18 cellular contexts compared by ENCODE assay signal in the genomic region with DNA sequence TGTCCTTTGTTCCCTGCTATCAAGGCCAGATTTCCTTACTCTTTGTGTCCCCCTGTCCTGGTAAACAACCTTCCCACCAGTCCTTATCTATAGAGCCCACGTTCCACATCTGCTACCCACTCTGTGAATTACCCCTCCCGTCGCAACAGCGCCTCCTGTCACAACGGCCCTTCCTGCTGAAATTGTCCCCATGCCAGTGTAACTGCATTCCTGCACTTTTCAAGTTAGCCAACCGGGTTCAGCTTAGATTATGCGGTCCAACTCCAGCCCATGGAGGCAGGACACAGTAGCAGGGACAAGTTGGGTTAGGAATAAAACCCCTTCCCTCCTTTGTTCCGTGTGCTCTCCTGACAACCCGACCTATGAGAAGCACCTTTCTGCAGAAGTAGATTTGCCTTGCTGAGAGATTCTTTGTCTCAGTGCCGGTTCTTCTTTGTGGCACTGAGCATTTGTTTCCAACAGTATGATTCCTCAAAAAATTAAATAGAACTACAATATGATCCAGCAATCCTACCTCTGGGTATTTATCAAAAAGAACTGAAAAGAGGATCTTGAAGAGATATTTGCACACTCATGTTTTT.
A peak's percentile ranks its signal among the peaks of the same experiment; 100 is the strongest.
DNase-seq lines count a peak whose midpoint lies in the region; ATAC-seq, FAIRE-seq and TF ChIP-seq lines count a peak whose summit lies in the region.
"Had no signal": no experiment of that assay in that cellular context is flagged by ENCODE, and none has a peak within 500 bp of the region (broad histone marks: within the 10 kb centered on the region; RNA-seq: fewer than 3 reads in every experiment).

No MANE protein-coding gene starts in this region.

- no peak overlapping the region for H4K5ac ChIP-seq in H9 (ENCODE audit: insufficient read length, low read depth, low read length)

- H3K4me1 Mint-ChIP-seq in H9 (no peaks in the 10 kb centered on the region), neural progenitor cell (no peaks in the 10 kb centered on the region)
- no peaks in the 10 kb centered on the region for H3K4me1 Mint-ChIP-seq in T-helper 2 cell treated with Interferon-gamma antibody and Interleukin-4, amounts not matched to agents 5 μg/mL and 100 μg/mL, for 36 hours (ENCODE audit: low read depth)
- H3K4me1 Mint-ChIP-seq: CD4-positive, CD25-positive, alpha-beta regulatory T cell had no signal

- no peak overlapping the region for H4K8ac ChIP-seq in H9 (replicated peaks; ENCODE audit: insufficient read length, low read depth, low read length)

- H3K23me2 ChIP-seq in H9 (ENCODE audit: insufficient read length, low read depth, low read length, poor library complexity, severe bottlenecking), result no peaks in the 10 kb centered on the region

- H3K27ac ChIP-seq in H9 (ENCODE audit: insufficient read length, low read depth, low read length), result no peak overlapping the region
- H3K27ac ChIP-seq in K562 (ENCODE audit: extremely low read depth, low read depth, low read length), result no peak overlapping the region
- H3K27ac ChIP-seq in hepatocyte, result no peak overlapping the region
- H3K27ac ChIP-seq in neural progenitor cell, result no peak overlapping the region
- no peak overlapping the region for H3K27ac ChIP-seq in upper lobe of left lung
- H3K27ac ChIP-seq: GM23248 had no signal

- no peak for TF ChIP-seq CTCF in H9 (conservative IDR thresholded peaks at IDR 0.05)
- no peak for TF ChIP-seq CTCF in K562 (IDR thresholded peaks at IDR 0.05 in 2 of 3, conservative IDR thresholded peaks at IDR 0.05 in 1 of 3; ENCODE audit: insufficient read depth in 2 of 3, low read depth in 1 of 3, low read length in 3 of 3)
- TF ChIP-seq CTCF in hepatocyte (IDR thresholded peaks at IDR 0.05; ENCODE audit: poor library complexity), result no peak
- peak; percentile 16 for TF ChIP-seq CTCF in neural progenitor cell (IDR thresholded peaks at IDR 0.05)
- TF ChIP-seq CTCF in upper lobe of left lung (IDR thresholded peaks at IDR 0.05), result no peak

- H3K23ac ChIP-seq in H9 (ENCODE audit: insufficient read length, low read depth, low read length), result no peak overlapping the region

- BruUV-seq in K562 (replicated peaks; lab: Mats Ljungman, UMichigan), result no TSS peak

- no CpG with 5 or more reads among the region's 10 CpGs for WGBS in H9 (ENCODE audit: extremely low coverage, insufficient read length, low lambda C conversion rate)
- 0% methylated on average over 9 of the region's 10 CpGs for WGBS in K562 (ENCODE audit: insufficient coverage, low coverage, missing lambda C conversion rate)
- WGBS in hepatocyte (ENCODE audit: low lambda C conversion rate, missing lambda C conversion rate), result 51% methylated on average over 10 of the region's 10 CpGs
- 93 to 94% methylated on average over 10 of the region's 10 CpGs for WGBS in upper lobe of left lung, 2 donors

- H3K4me1 ChIP-seq in H9 (ENCODE audit: insufficient read depth, low read length) (no peaks in the 10 kb centered on the region), K562 (replicated peaks in 1 of 2; ENCODE audit: control insufficient read depth in 2 of 2, insufficient read depth in 2 of 2, low read length in 2 of 2) (no peaks in the 10 kb centered on the region), hepatocyte (ENCODE audit: insufficient read depth) (no peaks in the 10 kb centered on the region), neural progenitor cell (no peaks in the 10 kb centered on the region), upper lobe of left lung (no peaks in the 10 kb centered on the region)
- H3K4me1 ChIP-seq: Caco-2 had no signal

- no peak overlapping the region for H2BK12ac ChIP-seq in H9 (ENCODE audit: insufficient read length, low read depth, low read length)

- H3K9me3 ChIP-seq in H9 (ENCODE audit: control insufficient read depth, low read depth, low read length) (peaks cover 5% of the 10 kb centered on the region), K562 (replicated peaks; ENCODE audit: control insufficient read depth, insufficient read depth, low read depth, low read length) (no peaks in the 10 kb centered on the region), hepatocyte (ENCODE audit: low read depth) (no peaks in the 10 kb centered on the region), neural progenitor cell (ENCODE audit: low read depth) (no peaks in the 10 kb centered on the region), upper lobe of left lung (peaks cover 3 to 12% (median 8%) of the 10 kb centered on the region in 4 donors)
- H3K9me3 ChIP-seq: Caco-2 had no signal

- no peak overlapping the region for H3K18ac ChIP-seq in H9 (ENCODE audit: insufficient read length, low read depth, low read length)

- H3K9me3 Mint-ChIP-seq in H9, result peaks cover 19 to 20% of the 10 kb centered on the region in 2 experiments
- peaks cover 6% of the 10 kb centered on the region for H3K9me3 Mint-ChIP-seq in neural progenitor cell
- peaks cover 16% of the 10 kb centered on the region for H3K9me3 Mint-ChIP-seq in T-helper 2 cell treated with Interferon-gamma antibody and Interleukin-4, amounts not matched to agents 5 μg/mL and 100 μg/mL, for 36 hours

- H3K4me2 ChIP-seq in H9 (ENCODE audit: insufficient read depth, insufficient read length, low read length) (no peak overlapping the region), K562 (ENCODE audit: insufficient read depth, low read length) (no peak overlapping the region), hepatocyte (no peak overlapping the region), neural progenitor cell (no peak overlapping the region)

- in situ Hi-C loops in K562 (cut with MboI), result no loop called here

- H2AFZ ChIP-seq in H9 (ENCODE audit: low read length), result no peak overlapping the region
- H2AFZ ChIP-seq in K562 (ENCODE audit: low read depth, low read length), result no peak overlapping the region
- H2AFZ ChIP-seq in hepatocyte, result no peak overlapping the region
- peak overlapping the region; percentile 83 for H2AFZ ChIP-seq in neural progenitor cell (replicated peaks)
- H2AFZ ChIP-seq: GM23248 had no signal

- no peak overlapping the region for H3K4ac ChIP-seq in H9 (ENCODE audit: low read depth, low read length)

- no peak for TF ChIP-seq POLR2A in K562 (conservative IDR thresholded peaks at IDR 0.05)
- TF ChIP-seq POLR2A in upper lobe of left lung (IDR thresholded peaks at IDR 0.05), result no peak
- TF ChIP-seq POLR2A in H54 (IDR thresholded peaks at IDR 0.05; ENCODE audit: low read depth, low read length), result no peak

- no peaks in the 10 kb centered on the region for H3F3A ChIP-seq in neural progenitor cell (ENCODE audit: low read depth)

- peaks cover 6 to 11% (median 11%) of the 10 kb centered on the region in 3 experiments for H3K36me3 Mint-ChIP-seq in H9 (ENCODE audit: insufficient read depth in 1 of 3, low read depth in 3 of 3)
- no peaks in the 10 kb centered on the region for H3K36me3 Mint-ChIP-seq in neural progenitor cell
- no peaks in the 10 kb centered on the region for H3K36me3 Mint-ChIP-seq in T-helper 2 cell treated with Interferon-gamma antibody and Interleukin-4, amounts not matched to agents 5 μg/mL and 100 μg/mL, for 36 hours (ENCODE audit: low read depth)
- H3K36me3 Mint-ChIP-seq: CD4-positive, CD25-positive, alpha-beta regulatory T cell; CD8-positive, alpha-beta T cell had no signal

- H3K79me1 ChIP-seq in H9 (ENCODE audit: insufficient read depth, low read depth, low read length, poor library complexity, severe bottlenecking), result no peaks in the 10 kb centered on the region

- H3K27me3 Mint-ChIP-seq in H9 (ENCODE audit: low read depth) (no peaks in the 10 kb centered on the region), neural progenitor cell (ENCODE audit: insufficient read depth, low read depth) (peaks cover 2% of the 10 kb centered on the region)
- no peaks in the 10 kb centered on the region for H3K27me3 Mint-ChIP-seq in T-helper 2 cell treated with Interferon-gamma antibody and Interleukin-4, amounts not matched to agents 5 μg/mL and 100 μg/mL, for 36 hours (ENCODE audit: low read depth)
- H3K27me3 Mint-ChIP-seq: CD4-positive, CD25-positive, alpha-beta regulatory T cell had no signal

- FAIRE-seq in K562 (lab: Jason Lieb, UNC) (no peak), H54 (lab: Jason Lieb, UNC) (no peak)
- FAIRE-seq: G401.6, GM12892 had no signal

- CTCF ChIA-PET in K562 (lab: Yijun Ruan, JAX; ENCODE audit: low intra/inter-chr PET ratio), result no interaction called here

- H3K4me3 ChIP-seq in K562, result no peak overlapping the region
- H3K4me3 ChIP-seq in hepatocyte, result no peak overlapping the region
- H3K4me3 ChIP-seq in neural progenitor cell, result no peak overlapping the region
- no peak overlapping the region for H3K4me3 ChIP-seq in upper lobe of left lung
- H3K4me3 ChIP-seq: GM23248 had no signal

- DNase-seq in H9 (peak; percentile 49), K562 (ENCODE audit: extremely low read depth in 1 of 4, low spot score in 3 of 4) (no peak), hepatocyte (ENCODE audit: low spot score) (peak; percentile 19), neural progenitor cell (ENCODE audit: low spot score) (no peak), upper lobe of left lung (no peak), hypothalamus (lab: John Stamatoyannopoulos, UW) (no peak), H54 (ENCODE audit: insufficient read length, low spot score) (no peak)
- no peak for DNase-seq in T-helper 2 cell treated with Interferon-gamma antibody and Interleukin-4, amounts not matched to agents 5 μg/mL and 100 μg/mL, for 36 hours (ENCODE audit: low spot score)
- DNase-seq: C1 segment of cervical spinal cord; Caco-2; CD4-positive, CD25-positive, alpha-beta regulatory T cell; CD8-positive, alpha-beta T cell; DMS153; DND-41; GM23248; HCEC 1CT had no signal

- no peak overlapping the region for H3K14ac ChIP-seq in H9 (ENCODE audit: insufficient read depth, low read length)

- no peak overlapping the region for H3K4me3 Mint-ChIP-seq in H9
- H3K4me3 Mint-ChIP-seq in neural progenitor cell, result no peak overlapping the region
- no peak overlapping the region for H3K4me3 Mint-ChIP-seq in T-helper 2 cell treated with Interferon-gamma antibody and Interleukin-4, amounts not matched to agents 5 μg/mL and 100 μg/mL, for 36 hours
- H3K4me3 Mint-ChIP-seq: CD4-positive, CD25-positive, alpha-beta regulatory T cell; CD8-positive, alpha-beta T cell had no signal

- ATAC-seq in K562 (no peak), upper lobe of left lung (ENCODE audit: low FRiP score in 2 of 2) (no peak)
- ATAC-seq: CD8-positive, alpha-beta T cell had no signal

- TF ChIP-seq RAD21 in K562 (CRISPR knock-in tag; conservative IDR thresholded peaks at IDR 0.05 in 1 of 2, IDR thresholded peaks at IDR 0.05 in 1 of 2), result no peak

- H3K27me3 ChIP-seq in H9 (ENCODE audit: insufficient read depth, low read length) (no peaks in the 10 kb centered on the region), K562 (ENCODE audit: control insufficient read depth in 2 of 2, insufficient read depth in 2 of 2, low read length in 2 of 2) (no peaks in the 10 kb centered on the region), hepatocyte (no peaks in the 10 kb centered on the region), neural progenitor cell (no peaks in the 10 kb centered on the region), upper lobe of left lung (no peaks in the 10 kb centered on the region)

- H4K91ac ChIP-seq in H9 (ENCODE audit: insufficient read length, low read depth, low read length), result no peak overlapping the region

- H3T11ph ChIP-seq in H9 (ENCODE audit: low read length), result no peak overlapping the region

- no peak overlapping the region for H2BK15ac ChIP-seq in H9 (ENCODE audit: low read depth, low read length)

- intact Hi-C loops in K562 (cut with micrococcal nuclease), result no loop called here

- H3K9me2 ChIP-seq in hepatocyte (replicated peaks; ENCODE audit: insufficient read depth), result no peaks in the 10 kb centered on the region

- no peak for TF ChIP-seq EP300 in K562 (IDR thresholded peaks at IDR 0.05; ENCODE audit: low read length)
- TF ChIP-seq EP300 in upper lobe of left lung (IDR thresholded peaks at IDR 0.05), result no peak

- no peak overlapping the region for H2BK120ac ChIP-seq in H9 (ENCODE audit: low read depth, low read length, poor library complexity, severe bottlenecking)

- H3K36me3 ChIP-seq in K562 (ENCODE audit: control insufficient read depth, insufficient read depth, low read length) (no peaks in the 10 kb centered on the region), hepatocyte (replicated peaks; ENCODE audit: insufficient read depth, low read depth) (no peaks in the 10 kb centered on the region), neural progenitor cell (no peaks in the 10 kb centered on the region), upper lobe of left lung (no peaks in the 10 kb centered on the region)

- H3K27ac Mint-ChIP-seq in H9 (no peak overlapping the region), neural progenitor cell (no peak overlapping the region)
- no peak overlapping the region for H3K27ac Mint-ChIP-seq in T-helper 2 cell treated with Interferon-gamma antibody and Interleukin-4, amounts not matched to agents 5 μg/mL and 100 μg/mL, for 36 hours
- H3K27ac Mint-ChIP-seq: CD4-positive, CD25-positive, alpha-beta regulatory T cell; CD8-positive, alpha-beta T cell had no signal

- H3K9me1 ChIP-seq in K562 (ENCODE audit: control insufficient read depth, insufficient read depth, low read length), result no peaks in the 10 kb centered on the region

- H3K79me2 ChIP-seq in H9 (ENCODE audit: insufficient read depth, low read length), result no peaks in the 10 kb centered on the region
- H3K79me2 ChIP-seq in K562 (ENCODE audit: control insufficient read depth, insufficient read depth, low read length), result no peaks in the 10 kb centered on the region
- no peaks in the 10 kb centered on the region for H3K79me2 ChIP-seq in hepatocyte
- H3K79me2 ChIP-seq in neural progenitor cell (ENCODE audit: low read depth), result no peaks in the 10 kb centered on the region

- H3K9ac ChIP-seq in H9 (ENCODE audit: extremely low read depth, insufficient read length, low read length) (no peak overlapping the region), K562 (ENCODE audit: insufficient read depth in 1 of 2, low read depth in 2 of 2, low read length in 2 of 2) (no peak overlapping the region), neural progenitor cell (no peak overlapping the region)
- H3K9ac ChIP-seq: GM23248 had no signal

- H2BK5ac ChIP-seq in H9 (ENCODE audit: insufficient read length, low read length), result no peak overlapping the region

- POLR2A ChIA-PET in K562 (lab: Yijun Ruan, JAX), result no interaction called here

- no peak overlapping the region for H2BK20ac ChIP-seq in H9 (ENCODE audit: low read depth, low read length, poor library complexity, severe bottlenecking)

- no peaks in the 10 kb centered on the region for H4K20me1 ChIP-seq in H9 (ENCODE audit: control insufficient read depth, insufficient read depth, insufficient read length)
- no peaks in the 10 kb centered on the region for H4K20me1 ChIP-seq in K562 (replicated peaks; ENCODE audit: control insufficient read depth, insufficient read depth, low read length)
- H4K20me1 ChIP-seq in hepatocyte (ENCODE audit: insufficient read depth, poor library complexity, severe bottlenecking), result no peaks in the 10 kb centered on the region
- no peaks in the 10 kb centered on the region for H4K20me1 ChIP-seq in neural progenitor cell (ENCODE audit: low read depth)

- H2AK5ac ChIP-seq in H9 (ENCODE audit: insufficient read length, low read length), result no peak overlapping the region

- no peak overlapping the region for H3K56ac ChIP-seq in H9 (ENCODE audit: insufficient read length, low read depth, low read length)

Comparison
In these comparisons a context has a peak if more than half of its experiments do, and no peak if none do; other contexts are left out.
1. DNase-seq: peak in H9 (single experiment) and hepatocyte (single experiment); none in K562 (0 of 4), neural progenitor cell (single experiment), upper lobe of left lung (0 of 2), T-helper 2 cell treated with Interferon-gamma antibody and Interleukin-4, amounts not matched to agents 5 μg/mL and 100 μg/mL, for 36 hours (single experiment), hypothalamus (0 of 51) and H54 (single experiment).